8 cellular contexts compared by ENCODE assay signal in the genomic region with DNA sequence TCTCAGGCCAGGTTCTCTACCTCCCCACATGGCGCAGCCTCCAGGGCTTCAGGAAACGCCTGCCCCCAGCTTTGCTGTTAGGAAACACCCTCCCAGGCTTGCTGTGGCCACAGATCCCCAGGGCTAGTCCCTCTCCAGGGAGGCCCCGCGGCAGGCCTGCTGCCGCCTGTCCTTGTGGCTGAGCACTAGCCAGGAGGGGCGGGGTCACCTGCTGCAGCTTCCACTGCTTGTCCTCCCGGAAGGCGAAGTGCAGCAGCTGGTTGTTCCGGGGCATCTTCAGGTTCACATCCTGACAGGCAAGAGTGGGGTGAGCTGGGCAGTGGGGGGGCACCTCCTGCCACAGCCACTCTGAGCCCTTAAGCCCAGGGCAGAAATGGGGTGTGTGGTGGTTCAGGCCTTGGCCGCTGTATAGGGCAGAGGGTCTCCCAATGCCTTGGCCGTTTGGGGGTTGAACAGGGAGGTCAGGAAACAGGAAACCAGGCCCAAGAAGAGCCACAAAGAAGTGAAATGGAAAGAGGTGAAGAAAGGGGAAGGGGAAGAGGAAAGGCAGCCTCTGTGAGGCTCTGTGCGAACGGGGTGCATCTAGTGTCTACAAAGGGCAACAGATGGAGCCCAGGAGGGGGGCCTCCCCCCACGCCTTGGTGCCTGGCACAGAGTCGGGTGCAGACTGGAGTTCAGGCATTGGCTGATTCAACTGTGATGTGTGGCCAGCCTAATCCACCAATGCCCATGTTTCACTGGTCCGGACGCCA. TPM values are rescaled to one million over a fixed set of nuclear protein-coding genes. Genes with fewer than 3 reads are reported as not detected.
DNase-seq lines count a peak whose midpoint lies in the region; ATAC-seq and TF ChIP-seq lines count a peak whose summit lies in the region.

No MANE protein-coding gene starts in this region.

- H3K4me1 ChIP-seq in transverse colon (peaks cover 11 to 42% (median 34%) of the 10 kb centered on the region in 4 donors), ascending aorta (peaks cover 4 to 9% of the 10 kb centered on the region in 2 donors)

- no peak for TF ChIP-seq EP300 in transverse colon (IDR thresholded peaks at IDR 0.05; ENCODE audit: low read depth)

- H3K4me3 ChIP-seq in transverse colon (no peak overlapping the region), ascending aorta (no peak overlapping the region)

- peak overlapping the region; percentile 83 for H3K27ac ChIP-seq in C4-2B
- H3K27ac ChIP-seq in VCaP, result peak overlapping the region; percentile 81
- peak overlapping the region; percentile 88 to 97 (median 93) for H3K27ac ChIP-seq in transverse colon
- no peak overlapping the region for H3K27ac ChIP-seq in ascending aorta

- H3K36me3 ChIP-seq in transverse colon (peaks cover 0 to 12% (median 0%) of the 10 kb centered on the region in 4 donors), ascending aorta (peaks cover 20 to 26% of the 10 kb centered on the region in 2 donors)

- no peak for TF ChIP-seq CTCF in C4-2B (conservative IDR thresholded peaks at IDR 0.05)
- TF ChIP-seq CTCF in VCaP (conservative IDR thresholded peaks at IDR 0.05), result no peak
- TF ChIP-seq CTCF in transverse colon (IDR thresholded peaks at IDR 0.05), result no peak
- TF ChIP-seq CTCF in ascending aorta (IDR thresholded peaks at IDR 0.05), result no peak

- peak; percentile 74 for DNase-seq in inferior parietal cortex (ENCODE audit: extremely low spot score)
- DNase-seq in transverse colon, result peak; percentile 80
- DNase-seq in NCI-H446 treated with DMSO at 0.1 percent for 48 hours (lab: John Stamatoyannopoulos, UW), result no peak
- no peak for DNase-seq in ascending aorta (ENCODE audit: low spot score in 2 of 2)

- intact Hi-C loops in transverse colon (cut with DNase I; ENCODE audit: low total_unique reads) (loop anchor here (5.0 kb wide), 1 partner anchor 33 kb away; a partner anchor contains a TSS), ascending aorta (cut with DNase I) (no loop called here)

- 56 to 63% methylated on average over 2 to 15 of the region's 17 CpGs for WGBS in transverse colon (ENCODE audit: low coverage in 1 of 2), 2 donors

- H3K9me3 ChIP-seq in transverse colon (no peaks in the 10 kb centered on the region), ascending aorta (no peaks in the 10 kb centered on the region)

- TF ChIP-seq POLR2A in GM19099 (IDR thresholded peaks at IDR 0.05; ENCODE audit: extremely low read depth, insufficient read length, low read depth) (peak; percentile 51), transverse colon (IDR thresholded peaks at IDR 0.05) (peak; percentile 44)

- in situ Hi-C loops in transverse colon (cut with MboI; ENCODE audit: low pct_ligation_motif_present in 1 of 4, low pct_unique_long_range_greater_than_20kb in 1 of 4, low sequenced_read_pairs in 3 of 4), result no loop called here

- H3K27me3 ChIP-seq in transverse colon (no peaks in the 10 kb centered on the region), ascending aorta (no peaks in the 10 kb centered on the region)

- ATAC-seq in GM19023 (IDR thresholded peaks at IDR 0.05; ENCODE audit: unreplicated experiment), result no peak

RNA-seq across cellular contexts. Expression of a gene that starts 2.0 kb away (rescaled TPM):
- 10 to 100 TPM; 28.1 to 75.2 (median 43.7) TPM for total RNA-seq in transverse colon
- total RNA-seq in ascending aorta, result 10.5 TPM

RNA-seq across cellular contexts. Expression of a gene that starts 5.3 kb away (rescaled TPM):
- total RNA-seq in transverse colon (100 to 1,000 TPM in 3 of 4 donors, 10 to 100 TPM in 1; 88.0 to 450 (median 252) TPM), ascending aorta (not detected)

RNA-seq across cellular contexts. Expression of a gene that starts 12.3 kb away (rescaled TPM):
- not detected for total RNA-seq in transverse colon
- not detected for total RNA-seq in ascending aorta

RNA-seq across cellular contexts. Expression of a gene that starts 33.5 kb away (rescaled TPM):
- total RNA-seq in transverse colon, result 10 to 100 TPM in 3 of 4 donors, 1 to 10 TPM in 1; 9.7 to 31.2 (median 11.6) TPM
- 13.7 TPM for total RNA-seq in ascending aorta

RNA-seq across cellular contexts. Expression of a gene that starts 46.6 kb away (rescaled TPM):
- 10 to 100 TPM; 50.2 to 88.4 (median 74.0) TPM for total RNA-seq in transverse colon
- 39.2 TPM for total RNA-seq in ascending aorta

Comparison
In these comparisons a context has a peak if more than half of its experiments do, and no peak if none do; other contexts are left out.
1. H3K27ac ChIP-seq: peak in C4-2B (single experiment), VCaP (single experiment) and transverse colon (4 of 4); none in ascending aorta (0 of 2).
2. DNase-seq: peak in inferior parietal cortex (single experiment) and transverse colon (single experiment); none in NCI-H446 treated with DMSO at 0.1 percent for 48 hours (single experiment) and ascending aorta (0 of 2).
3. RNA of a gene that starts 5.3 kb away (total RNA-seq): 88.0 to 450 TPM in transverse colon; not detected in ascending aorta (single experiment); every median in the first group is over 10 times any median in the second.